Comparison of ENCODE assay signal across 40 cellular contexts in genomic region chr19:40658031-40658430, GRCh38.
"Had no signal": no experiment of that assay in that cellular context is flagged by ENCODE, and none has a peak within 500 bp of the region (broad histone marks: within the 10 kb centered on the region; RNA-seq: fewer than 3 reads in every experiment).

No MANE protein-coding gene starts in this region.

- H3K4me3 Mint-ChIP-seq: activated naive CD4-positive, alpha-beta T cell treated with anti-CD3 and anti-CD28 coated beads for 36 hours; activated naive CD4-positive, alpha-beta T cell treated with anti-CD3 and anti-CD28 coated beads, Interleukin-2, amount 10 ng/mL, durations not matched to agents 7 days and 5 days; activated naive CD4-positive, alpha-beta T cell treated with anti-CD3 and anti-CD28 coated beads, Interleukin-2, amount 50 U/mL, for 24 hours; activated naive CD8-positive, alpha-beta T cell; activated naive CD8-positive, alpha-beta T cell treated with anti-CD3 and anti-CD28 coated beads for 36 hours; activated naive CD8-positive, alpha-beta T cell treated with anti-CD3 and anti-CD28 coated beads, Interleukin-2, amount 10 ng/mL, durations not matched to agents 7 days and 5 days; activated naive CD8-positive, alpha-beta T cell treated with anti-CD3 and anti-CD28 coated beads, Interleukin-2, amount 50 U/mL, for 24 hours; activated T-cell treated with anti-CD3 and anti-CD28 coated beads, Interleukin-2, amount 50 U/mL, for 24 hours; activated T-cell treated with anti-CD3 and anti-CD28 coated beads, Interleukin-2, amount 50 U/mL, for 4 hours; activated T-cell treated with anti-CD3 and anti-CD28 coated beads, Interleukin-2, amount 50 U/mL, for 72 hours; activated T-helper 1 cell treated with anti-CD3 and anti-CD28 coated beads, Interleukin-12 subunit alpha, Interleukin-12 subunit beta, Interleukin-2, Interleukin-4 antibody, amounts not matched to agents 30 ng/mL and 10 ng/mL and 1 ng/mL, durations not matched to agents 14 hours and 24 hours and 36 hours; activated T-helper 17 cell treated with anti-CD3 and anti-CD28 coated beads, Interleukin-2, amount 50 U/mL, for 72 hours; brain; central memory CD8-positive, alpha-beta T cell had no signal

- H3K27ac Mint-ChIP-seq: activated naive CD4-positive, alpha-beta T cell treated with anti-CD3 and anti-CD28 coated beads for 36 hours; activated naive CD4-positive, alpha-beta T cell treated with anti-CD3 and anti-CD28 coated beads, Interleukin-2, amount 10 ng/mL, durations not matched to agents 7 days and 5 days; activated naive CD4-positive, alpha-beta T cell treated with anti-CD3 and anti-CD28 coated beads, Interleukin-2, amount 50 U/mL, for 24 hours; activated naive CD4-positive, alpha-beta T cell treated with anti-CD3 and anti-CD28 coated beads, Interleukin-2, amount 50 U/mL, for 72 hours; activated naive CD8-positive, alpha-beta T cell; activated naive CD8-positive, alpha-beta T cell treated with anti-CD3 and anti-CD28 coated beads for 36 hours; activated naive CD8-positive, alpha-beta T cell treated with anti-CD3 and anti-CD28 coated beads, Interleukin-2, amount 10 ng/mL, durations not matched to agents 7 days and 5 days; activated naive CD8-positive, alpha-beta T cell treated with anti-CD3 and anti-CD28 coated beads, Interleukin-2, amount 50 U/mL, for 24 hours; activated T-cell treated with anti-CD3 and anti-CD28 coated beads, Interleukin-2, amount 50 U/mL, for 24 hours; activated T-cell treated with anti-CD3 and anti-CD28 coated beads, Interleukin-2, amount 50 U/mL, for 72 hours; activated T-helper 1 cell treated with anti-CD3 and anti-CD28 coated beads, Interleukin-12 subunit alpha, Interleukin-12 subunit beta, Interleukin-2, Interleukin-4 antibody, amounts not matched to agents 30 ng/mL and 10 ng/mL and 1 ng/mL, durations not matched to agents 14 hours and 24 hours and 36 hours; activated T-helper 17 cell treated with anti-CD3 and anti-CD28 coated beads, Interleukin-2, amount 50 U/mL, for 72 hours; activated T-helper 2 cell treated with anti-CD3 and anti-CD28 coated beads, Interferon-gamma antibody, Interleukin-2, Interleukin-4, amounts not matched to agents 10 μg/mL and 5 μg/mL and 100 μg/mL, durations not matched to agents 14 hours and 24 hours and 36 hours; brain had no signal

- H3K36me3 ChIP-seq: adrenal gland, ascending aorta, brain microvascular endothelial cell, breast epithelium, cardiac muscle cell had no signal

- H3K9me3 Mint-ChIP-seq: activated naive CD4-positive, alpha-beta T cell treated with anti-CD3 and anti-CD28 coated beads for 36 hours; activated naive CD4-positive, alpha-beta T cell treated with anti-CD3 and anti-CD28 coated beads, Interleukin-2, amount 10 ng/mL, durations not matched to agents 7 days and 5 days; activated naive CD4-positive, alpha-beta T cell treated with anti-CD3 and anti-CD28 coated beads, Interleukin-2, amount 50 U/mL, for 24 hours; activated naive CD4-positive, alpha-beta T cell treated with anti-CD3 and anti-CD28 coated beads, Interleukin-2, amount 50 U/mL, for 72 hours; activated naive CD8-positive, alpha-beta T cell treated with anti-CD3 and anti-CD28 coated beads for 36 hours; activated naive CD8-positive, alpha-beta T cell treated with anti-CD3 and anti-CD28 coated beads, Interleukin-2, amount 10 ng/mL, durations not matched to agents 7 days and 5 days; activated naive CD8-positive, alpha-beta T cell treated with anti-CD3 and anti-CD28 coated beads, Interleukin-2, amount 50 U/mL, for 24 hours; activated T-cell treated with anti-CD3 and anti-CD28 coated beads, Interleukin-2, amount 50 U/mL, for 24 hours; activated T-cell treated with anti-CD3 and anti-CD28 coated beads, Interleukin-2, amount 50 U/mL, for 4 hours; activated T-cell treated with anti-CD3 and anti-CD28 coated beads, Interleukin-2, amount 50 U/mL, for 72 hours; activated T-helper 1 cell treated with anti-CD3 and anti-CD28 coated beads, Interleukin-12 subunit alpha, Interleukin-12 subunit beta, Interleukin-2, Interleukin-4 antibody, amounts not matched to agents 30 ng/mL and 10 ng/mL and 1 ng/mL, durations not matched to agents 14 hours and 24 hours and 36 hours; activated T-helper 17 cell treated with anti-CD3 and anti-CD28 coated beads, Interleukin-2, amount 50 U/mL, for 72 hours; activated T-helper 2 cell treated with anti-CD3 and anti-CD28 coated beads, Interferon-gamma antibody, Interleukin-2, Interleukin-4, amounts not matched to agents 10 μg/mL and 5 μg/mL and 100 μg/mL, durations not matched to agents 14 hours and 24 hours and 36 hours; central memory CD8-positive, alpha-beta T cell had no signal

- H3K27me3 ChIP-seq: adrenal gland, ascending aorta, body of pancreas, brain microvascular endothelial cell, breast epithelium, cardiac muscle cell had no signal

- ATAC-seq: activated naive CD4-positive, alpha-beta T cell treated with anti-CD3 and anti-CD28 coated beads, Interleukin-2, amount 50 U/mL, for 72 hours; activated naive CD8-positive, alpha-beta T cell treated with anti-CD3 and anti-CD28 coated beads, Interleukin-2, amount 50 U/mL, for 24 hours; activated T-cell treated with anti-CD3 and anti-CD28 coated beads, Interleukin-2, amount 50 U/mL, for 4 hours; activated T-cell treated with anti-CD3 and anti-CD28 coated beads, Interleukin-2, amount 50 U/mL, for 72 hours; activated T-helper 17 cell treated with anti-CD3 and anti-CD28 coated beads, Interleukin-2, amount 50 U/mL, for 72 hours; body of pancreas had no signal

- H3K27ac ChIP-seq: adrenal gland, ascending aorta, body of pancreas, brain microvascular endothelial cell, breast epithelium, cardiac muscle cell had no signal

- DNase-seq: activated effector memory CD4-positive, alpha-beta T cell treated with anti-CD3 and anti-CD28 coated beads, Interleukin-2, amount 50 U/mL, for 16 hours; activated effector memory CD4-positive, alpha-beta T cell treated with Interleukin-2 at 50 U/mL for 16 hours; activated gamma-delta T cell; activated gamma-delta T cell treated with Interleukin-2 at 50 U/mL for 16 hours; activated naive CD4-positive, alpha-beta T cell; activated naive CD4-positive, alpha-beta T cell treated with anti-CD3 and anti-CD28 coated beads for 36 hours; activated naive CD4-positive, alpha-beta T cell treated with anti-CD3 and anti-CD28 coated beads, Interleukin-2, amount 10 ng/mL, durations not matched to agents 7 days and 5 days; activated naive CD4-positive, alpha-beta T cell treated with anti-CD3 and anti-CD28 coated beads, Interleukin-2, amount 50 U/mL, for 16 hours; activated naive CD4-positive, alpha-beta T cell treated with Interleukin-2 at 50 U/mL for 16 hours; activated naive CD8-positive, alpha-beta T cell treated with anti-CD3 and anti-CD28 coated beads for 36 hours; activated naive CD8-positive, alpha-beta T cell treated with anti-CD3 and anti-CD28 coated beads, Interleukin-2, amount 10 ng/mL, durations not matched to agents 7 days and 5 days; activated naive CD8-positive, alpha-beta T cell treated with anti-CD3 and anti-CD28 coated beads, Interleukin-2, amount 50 U/mL, for 24 hours; activated T-cell treated with anti-CD3 and anti-CD28 coated beads for 4 hours; activated T-cell treated with anti-CD3 and anti-CD28 coated beads, Interleukin-2, amount 50 U/mL, for 1 hour; activated T-cell treated with anti-CD3 and anti-CD28 coated beads, Interleukin-2, amount 50 U/mL, for 24 hours; activated T-cell treated with anti-CD3 and anti-CD28 coated beads, Interleukin-2, amount 50 U/mL, for 4 hours; activated T-cell treated with anti-CD3 and anti-CD28 coated beads, Interleukin-2, amount 50 U/mL, for 48 hours; activated T-cell treated with anti-CD3 and anti-CD28 coated beads, Interleukin-2, amount 50 U/mL, for 72 hours; adrenal gland; amniotic stem cell; amygdala; anterior cingulate cortex; aorta; body of pancreas; brain microvascular endothelial cell; caudate nucleus; cerebellar nuclear complex had no signal

- H3K4me1 Mint-ChIP-seq: activated naive CD4-positive, alpha-beta T cell treated with anti-CD3 and anti-CD28 coated beads, Interleukin-2, amount 50 U/mL, for 24 hours; activated naive CD8-positive, alpha-beta T cell treated with anti-CD3 and anti-CD28 coated beads, Interleukin-2, amount 10 ng/mL, durations not matched to agents 7 days and 5 days; activated T-helper 17 cell treated with anti-CD3 and anti-CD28 coated beads, Interleukin-2, amount 50 U/mL, for 72 hours; brain had no signal

- H3K4me3 ChIP-seq: adrenal gland, ascending aorta, body of pancreas, breast epithelium, cardiac muscle cell had no signal

- H3K9me3 ChIP-seq: adrenal gland, ascending aorta, body of pancreas, breast epithelium had no signal

- FAIRE-seq: astrocyte, bronchial epithelial cell had no signal

- H3K4me1 ChIP-seq: adrenal gland, ascending aorta, breast epithelium had no signal

- H3K27me3 Mint-ChIP-seq: activated naive CD4-positive, alpha-beta T cell treated with anti-CD3 and anti-CD28 coated beads, Interleukin-2, amount 50 U/mL, for 24 hours; activated naive CD8-positive, alpha-beta T cell; activated naive CD8-positive, alpha-beta T cell treated with anti-CD3 and anti-CD28 coated beads, Interleukin-2, amount 50 U/mL, for 24 hours; activated T-cell treated with anti-CD3 and anti-CD28 coated beads, Interleukin-2, amount 50 U/mL, for 24 hours; activated T-helper 17 cell treated with anti-CD3 and anti-CD28 coated beads, Interleukin-2, amount 50 U/mL, for 72 hours had no signal

- H3K36me3 Mint-ChIP-seq: activated naive CD4-positive, alpha-beta T cell treated with anti-CD3 and anti-CD28 coated beads, Interleukin-2, amount 10 ng/mL, durations not matched to agents 7 days and 5 days; activated naive CD4-positive, alpha-beta T cell treated with anti-CD3 and anti-CD28 coated beads, Interleukin-2, amount 50 U/mL, for 24 hours; activated naive CD4-positive, alpha-beta T cell treated with anti-CD3 and anti-CD28 coated beads, Interleukin-2, amount 50 U/mL, for 72 hours; activated naive CD8-positive, alpha-beta T cell; activated naive CD8-positive, alpha-beta T cell treated with anti-CD3 and anti-CD28 coated beads for 36 hours; activated naive CD8-positive, alpha-beta T cell treated with anti-CD3 and anti-CD28 coated beads, Interleukin-2, amount 10 ng/mL, durations not matched to agents 7 days and 5 days; brain had no signal
